18 cellular contexts compared by ENCODE assay signal in genomic region chr1:30405081-30405480, GRCh38.
"Had no signal": no experiment of that assay in that cellular context is flagged by ENCODE, and none has a peak within 500 bp of the region (broad histone marks: within the 10 kb centered on the region; RNA-seq: fewer than 3 reads in every experiment).

No MANE protein-coding gene starts in this region.

- H3K4me1 Mint-ChIP-seq: activated CD4-positive, alpha-beta memory T cell treated with anti-CD3 and anti-CD28 coated beads, Interleukin-2, amount 10 ng/mL, durations not matched to agents 7 days and 5 days; activated CD4-positive, alpha-beta T cell treated with anti-CD3 and anti-CD28 coated beads for 36 hours; naive B cell had no signal

- DNase-seq: activated CD4-positive, alpha-beta memory T cell treated with anti-CD3 and anti-CD28 coated beads, Interleukin-2, amount 10 ng/mL, durations not matched to agents 7 days and 5 days; activated CD4-positive, alpha-beta T cell treated with anti-CD3 and anti-CD28 coated beads for 36 hours; anterior cingulate cortex; dorsolateral prefrontal cortex; esophagus squamous epithelium; foreskin fibroblast; glutamatergic neuron; naive B cell; nucleus accumbens; stimulated activated CD4-positive, alpha-beta T cell treated with anti-CD3 and anti-CD28 coated beads, Interleukin-4, amount 100 ng/mL, for 1 hour had no signal

- H3K27ac Mint-ChIP-seq: activated CD4-positive, alpha-beta memory T cell treated with anti-CD3 and anti-CD28 coated beads, Interleukin-2, amount 10 ng/mL, durations not matched to agents 7 days and 5 days; activated CD4-positive, alpha-beta T cell treated with anti-CD3 and anti-CD28 coated beads for 36 hours; activated naive CD8-positive, alpha-beta T cell; activated T-helper 2 cell treated with anti-CD3 and anti-CD28 coated beads, Interferon-gamma antibody, Interleukin-2, Interleukin-4, amounts not matched to agents 10 μg/mL and 5 μg/mL and 100 μg/mL, durations not matched to agents 14 hours and 24 hours and 36 hours; naive B cell; stimulated activated naive CD8-positive, alpha-beta T cell treated with anti-CD3 and anti-CD28 coated beads, Interleukin-15, Interleukin-2, amounts not matched to agents 100 ng/mL and 50 ng/mL, for 24 hours had no signal

- H3K27me3 ChIP-seq: breast epithelium, right lobe of liver had no signal

- H3K9me3 ChIP-seq: breast epithelium, esophagus squamous epithelium, prostate gland, right lobe of liver, thoracic aorta had no signal

- H3K4me3 Mint-ChIP-seq: activated CD4-positive, alpha-beta memory T cell treated with anti-CD3 and anti-CD28 coated beads, Interleukin-2, amount 10 ng/mL, durations not matched to agents 7 days and 5 days; activated CD4-positive, alpha-beta T cell treated with anti-CD3 and anti-CD28 coated beads for 36 hours; activated naive CD8-positive, alpha-beta T cell; naive B cell; stimulated activated naive CD8-positive, alpha-beta T cell treated with anti-CD3 and anti-CD28 coated beads, Interleukin-15, Interleukin-2, amounts not matched to agents 100 ng/mL and 50 ng/mL, for 24 hours had no signal

- ATAC-seq: activated CD4-positive, alpha-beta T cell treated with anti-CD3 and anti-CD28 coated beads for 36 hours; right lobe of liver had no signal

- H3K27ac ChIP-seq: breast epithelium, dorsolateral prefrontal cortex, esophagus squamous epithelium, prostate gland, right lobe of liver, thoracic aorta had no signal

- H3K4me3 ChIP-seq: breast epithelium, dorsolateral prefrontal cortex, esophagus squamous epithelium, lung, prostate gland, right lobe of liver, thoracic aorta had no signal

- H3K36me3 Mint-ChIP-seq: activated naive CD8-positive, alpha-beta T cell; naive B cell had no signal

- H3K36me3 ChIP-seq: breast epithelium, esophagus squamous epithelium, prostate gland, right lobe of liver, thoracic aorta had no signal

- H3K4me1 ChIP-seq: breast epithelium, esophagus squamous epithelium, prostate gland, right lobe of liver had no signal

- H3K27me3 Mint-ChIP-seq: activated naive CD8-positive, alpha-beta T cell had no signal

- H3K9me3 Mint-ChIP-seq: activated CD4-positive, alpha-beta memory T cell treated with anti-CD3 and anti-CD28 coated beads, Interleukin-2, amount 10 ng/mL, durations not matched to agents 7 days and 5 days; activated T-helper 2 cell treated with anti-CD3 and anti-CD28 coated beads, Interferon-gamma antibody, Interleukin-2, Interleukin-4, amounts not matched to agents 10 μg/mL and 5 μg/mL and 100 μg/mL, durations not matched to agents 14 hours and 24 hours and 36 hours; naive B cell; stimulated activated naive CD8-positive, alpha-beta T cell treated with anti-CD3 and anti-CD28 coated beads, Interleukin-15, Interleukin-2, amounts not matched to agents 100 ng/mL and 50 ng/mL, for 24 hours had no signal
